ENCODE assay signal across 11 cellular contexts in the genomic region with DNA sequence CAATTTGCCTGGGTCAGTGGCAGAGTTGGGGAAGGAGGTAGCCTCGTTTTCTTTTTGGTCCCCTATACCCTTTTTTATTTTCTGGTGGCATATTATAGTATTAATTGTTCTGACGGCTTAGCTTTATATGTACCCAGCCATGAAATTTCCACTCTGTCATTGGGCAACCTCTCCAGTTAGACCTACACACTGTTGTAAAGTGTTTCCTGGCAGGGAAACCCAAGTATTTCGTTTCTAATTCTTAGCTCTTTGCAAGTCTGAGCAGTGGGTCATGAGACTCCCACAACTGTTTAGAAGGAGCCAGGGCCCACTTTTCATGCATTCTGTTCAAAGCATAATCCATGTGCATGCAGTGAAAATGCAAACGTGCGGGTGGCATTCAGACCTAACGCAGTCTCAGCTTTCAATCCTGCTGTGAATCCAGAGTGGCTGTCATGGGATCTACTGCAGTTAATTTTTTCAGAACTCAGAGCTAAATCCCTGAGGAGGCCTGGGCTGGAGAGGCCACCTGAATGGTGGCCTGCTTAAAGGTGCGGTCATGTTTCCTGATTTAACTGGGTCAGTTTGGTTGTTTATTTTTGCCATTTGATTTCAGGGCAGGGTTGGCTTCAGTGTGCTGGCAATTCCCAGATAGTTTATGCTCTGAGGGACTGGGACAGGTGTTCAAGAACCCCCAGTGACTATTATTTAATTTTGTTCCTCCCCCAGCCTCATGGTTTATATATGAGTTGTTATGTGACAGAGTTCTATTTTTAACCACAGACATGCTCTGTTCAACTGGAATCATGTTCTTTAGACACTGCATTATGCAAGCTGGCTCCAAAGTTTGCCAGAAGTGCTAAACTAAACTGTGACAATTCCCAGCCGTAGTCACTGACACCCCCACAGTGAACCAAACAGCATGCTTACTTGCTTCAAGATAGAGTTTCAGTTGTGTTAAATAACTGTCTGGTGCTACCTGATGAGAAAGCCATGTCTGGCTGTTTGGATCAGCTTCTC. TPM values are rescaled to one million over a fixed set of nuclear protein-coding genes. Genes with fewer than 3 reads are reported as not detected.
DNase-seq lines count a peak whose midpoint lies in the region; ATAC-seq, FAIRE-seq and TF ChIP-seq lines count a peak whose summit lies in the region.
"Had no signal": no experiment of that assay in that cellular context is flagged by ENCODE, and none has a peak within 500 bp of the region (broad histone marks: within the 10 kb centered on the region; RNA-seq: fewer than 3 reads in every experiment).

No MANE protein-coding gene starts in this region.

- peak overlapping the region; percentile 64 for H3K27ac Mint-ChIP-seq in activated naive CD4-positive, alpha-beta T cell treated with anti-CD3 and anti-CD28 coated beads, Interleukin-2, amount 50 U/mL, for 24 hours

- no peak for TF ChIP-seq CTCF in upper lobe of right lung (IDR thresholded peaks at IDR 0.05)

- H3K4me1 ChIP-seq in muscle layer of duodenum (ENCODE audit: control insufficient read depth in 1 of 2, insufficient read depth in 2 of 2, low read length in 2 of 2) (peaks cover 4 to 22% of the 10 kb centered on the region in 2 donors), upper lobe of right lung (peaks cover 6% of the 10 kb centered on the region)

- peak; percentile 54 for ATAC-seq in upper lobe of right lung
- no peak for ATAC-seq in HG02678 (IDR thresholded peaks at IDR 0.05; ENCODE audit: unreplicated experiment)
- no peak for ATAC-seq in HG02798 (IDR thresholded peaks at IDR 0.05; ENCODE audit: poor library complexity, unreplicated experiment)

- no peaks in the 10 kb centered on the region for H3K4me1 Mint-ChIP-seq in activated naive CD4-positive, alpha-beta T cell treated with anti-CD3 and anti-CD28 coated beads, Interleukin-2, amount 50 U/mL, for 24 hours

- H3K27me3 ChIP-seq in muscle layer of duodenum (ENCODE audit: low read depth, low read length) (no peaks in the 10 kb centered on the region), upper lobe of right lung (no peaks in the 10 kb centered on the region)

- FAIRE-seq in HTR-8/SVneo (lab: Jason Lieb, UNC): no peak

- H3K36me3 ChIP-seq in muscle layer of duodenum (ENCODE audit: control insufficient read depth in 1 of 2, insufficient read depth in 2 of 2, low read length in 2 of 2): no peaks in the 10 kb centered on the region
- H3K36me3 ChIP-seq in upper lobe of right lung: no peaks in the 10 kb centered on the region

- H3K27ac ChIP-seq in muscle layer of duodenum (ENCODE audit: low read length) (peak overlapping the region; percentile 49), upper lobe of right lung (no peak overlapping the region)

- H3K4me3 ChIP-seq in muscle layer of duodenum (ENCODE audit: low read depth in 1 of 2, low read length in 2 of 2) (no peak overlapping the region), upper lobe of right lung (no peak overlapping the region)
- H3K4me3 ChIP-seq: coronary artery had no signal

- H3K36me3 Mint-ChIP-seq in activated naive CD4-positive, alpha-beta T cell treated with anti-CD3 and anti-CD28 coated beads, Interleukin-2, amount 50 U/mL, for 24 hours: no peaks in the 10 kb centered on the region

- no peaks in the 10 kb centered on the region for H3K27me3 Mint-ChIP-seq in activated naive CD4-positive, alpha-beta T cell treated with anti-CD3 and anti-CD28 coated beads, Interleukin-2, amount 50 U/mL, for 24 hours

- intact Hi-C loops in upper lobe of right lung (cut with DNase I): no loop called here

- DNase-seq in activated naive CD4-positive, alpha-beta T cell treated with anti-CD3 and anti-CD28 coated beads, Interleukin-2, amount 50 U/mL, for 16 hours: no peak
- DNase-seq in fibroblast of gingiva (ENCODE audit: low read depth) (peak; percentile 39), upper lobe of right lung (no peak), HTR-8/SVneo (ENCODE audit: insufficient read length, low spot score) (no peak)
- DNase-seq: activated T-cell treated with anti-CD3 and anti-CD28 coated beads for 4 hours, NCI-H226 had no signal

- H3K9me3 ChIP-seq in muscle layer of duodenum (ENCODE audit: control insufficient read depth in 1 of 2, low read length in 2 of 2) (no peaks in the 10 kb centered on the region), upper lobe of right lung (no peaks in the 10 kb centered on the region)

- H3K9me3 Mint-ChIP-seq in activated naive CD4-positive, alpha-beta T cell treated with anti-CD3 and anti-CD28 coated beads, Interleukin-2, amount 50 U/mL, for 24 hours: no peaks in the 10 kb centered on the region

- no peak overlapping the region for H3K4me3 Mint-ChIP-seq in activated naive CD4-positive, alpha-beta T cell treated with anti-CD3 and anti-CD28 coated beads, Interleukin-2, amount 50 U/mL, for 24 hours

RNA-seq across cellular contexts. Expression of a gene that starts 27.4 kb away (rescaled TPM):
- 92.4 TPM for total RNA-seq in upper lobe of right lung
